ENCODE assay signal across 20 cellular contexts in the genomic region with DNA sequence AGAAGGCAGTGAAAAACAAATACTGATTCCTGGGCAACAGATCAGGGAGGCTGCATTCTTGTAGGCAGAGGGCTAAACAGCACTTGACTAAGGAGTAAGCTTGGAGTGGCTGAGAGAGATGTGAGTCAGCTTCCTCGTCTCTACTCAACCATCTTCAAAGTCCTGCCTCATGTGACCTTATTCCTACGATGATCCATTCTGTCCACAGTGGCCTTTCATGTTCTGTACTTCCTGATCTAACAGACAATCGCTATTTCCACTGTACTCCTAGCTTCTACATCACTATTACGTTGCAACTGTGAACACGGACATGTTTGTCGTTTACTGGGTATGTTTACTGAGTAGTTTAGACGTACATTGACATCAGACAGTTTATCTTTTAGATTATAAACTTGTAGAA.
DNase-seq lines count a peak whose midpoint lies in the region; ATAC-seq and TF ChIP-seq lines count a peak whose summit lies in the region.
"Had no signal": no experiment of that assay in that cellular context is flagged by ENCODE, and none has a peak within 500 bp of the region (broad histone marks: within the 10 kb centered on the region; RNA-seq: fewer than 3 reads in every experiment).

No MANE protein-coding gene starts in this region.

- H3K27me3 ChIP-seq in left lung = no peaks in the 10 kb centered on the region
- H3K27me3 ChIP-seq: breast epithelium, gastrocnemius medialis, neutrophil, right atrium auricular region, suprapubic skin had no signal

- TF ChIP-seq POLR2A in NB4 (IDR thresholded peaks at IDR 0.05; ENCODE audit: extremely low read depth, insufficient read length) = no peak

- no peak overlapping the region for H3K4me3 ChIP-seq in NB4 (ENCODE audit: low read depth, low read length)
- H3K4me3 ChIP-seq in left lung = no peak overlapping the region
- H3K4me3 ChIP-seq: breast epithelium, gastrocnemius medialis, right atrium auricular region, suprapubic skin had no signal

- no peaks in the 10 kb centered on the region for H3K36me3 ChIP-seq in left lung
- H3K36me3 ChIP-seq: breast epithelium, gastrocnemius medialis, neutrophil, right atrium auricular region, suprapubic skin had no signal

- no peak for TF ChIP-seq CTCF in NB4 (IDR thresholded peaks at IDR 0.05; ENCODE audit: low read depth, low read length)
- no peak for TF ChIP-seq CTCF in left lung (IDR thresholded peaks at IDR 0.05)

- peak; percentile 66 for DNase-seq in ELR (ENCODE audit: low read depth)
- peak; percentile 2 for DNase-seq in NB4 (ENCODE audit: low read depth)
- DNase-seq in dermis blood vessel endothelial cell = peak; percentile 58
- DNase-seq in left lung = no peak
- no peak for DNase-seq in retina
- no peak for DNase-seq in OCI-M2 (lab: John Stamatoyannopoulos, UW; ENCODE audit: unreplicated experiment)
- no peak for DNase-seq in DMS79 treated with DMSO at 0.1 percent for 48 hours (lab: John Stamatoyannopoulos, UW)
- DNase-seq: activated CD4-positive, alpha-beta T cell treated with anti-CD3 and anti-CD28 coated beads for 4 hours; activated naive CD8-positive, alpha-beta T cell treated with anti-CD3 and anti-CD28 coated beads, Interleukin-2, amount 50 U/mL, for 24 hours; CD4-positive, alpha-beta memory T cell; gastrocnemius medialis; NCI-H1092 treated with DMSO at 0.1 percent for 48 hours; NCI-H2081 treated with DMSO at 0.1 percent for 48 hours; NCI-H510A had no signal

- no peaks in the 10 kb centered on the region for H3K4me1 ChIP-seq in left lung
- H3K4me1 ChIP-seq: gastrocnemius medialis, right atrium auricular region had no signal

- H3K9me3 ChIP-seq in left lung = no peaks in the 10 kb centered on the region
- H3K9me3 ChIP-seq: breast epithelium, gastrocnemius medialis, neutrophil, right atrium auricular region, suprapubic skin had no signal

- ATAC-seq in left lung (peak; percentile 73), HG02798 (IDR thresholded peaks at IDR 0.05; ENCODE audit: poor library complexity, unreplicated experiment) (no peak)
- ATAC-seq: activated naive CD8-positive, alpha-beta T cell treated with anti-CD3 and anti-CD28 coated beads, Interleukin-2, amount 50 U/mL, for 24 hours; gastrocnemius medialis had no signal

- intact Hi-C loops in left lung (cut with DNase I) = no loop called here

- H3K27ac ChIP-seq in left lung = no peak overlapping the region
- H3K27ac ChIP-seq: breast epithelium, gastrocnemius medialis, neutrophil, right atrium auricular region, RWPE1, suprapubic skin had no signal

Comparison
In these comparisons a context has a peak if more than half of its experiments do, and no peak if none do; other contexts are left out.
1. DNase-seq: peak in ELR (single experiment), NB4 (single experiment) and dermis blood vessel endothelial cell (single experiment); none in left lung (0 of 2), retina (single experiment), OCI-M2 (single experiment) and DMS79 treated with DMSO at 0.1 percent for 48 hours (single experiment).